Comparison of ENCODE assay signal across 11 cellular contexts in the genomic region with DNA sequence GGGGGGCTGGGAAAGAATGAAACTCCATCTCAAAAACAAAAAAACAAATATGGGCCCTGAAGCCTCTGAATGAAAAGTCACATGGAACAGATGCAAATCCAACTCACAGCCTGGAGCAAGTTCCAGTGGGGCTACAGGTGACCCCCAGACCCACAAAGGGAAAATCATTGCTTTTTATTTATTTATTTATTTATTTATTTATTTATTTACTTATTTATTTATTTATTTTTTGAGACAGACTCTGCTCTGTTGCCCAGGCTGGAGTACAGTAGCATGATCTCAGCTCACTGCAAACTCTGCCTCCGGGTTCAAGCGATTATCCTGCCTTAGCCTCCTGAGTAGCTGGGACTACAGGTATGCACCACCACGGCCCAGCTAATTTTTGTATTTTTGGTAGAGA. TPM values are rescaled to one million over a fixed set of nuclear protein-coding genes. Genes with fewer than 3 reads are reported as not detected.
"Had no signal": no experiment of that assay in that cellular context is flagged by ENCODE, and none has a peak within 500 bp of the region (broad histone marks: within the 10 kb centered on the region; RNA-seq: fewer than 3 reads in every experiment).

No MANE protein-coding gene starts in this region.

- H3K4me2 ChIP-seq: GM23338 had no signal

- ATAC-seq: GM23338, HCT116 had no signal

- H3K4me1 ChIP-seq: HAP-1 had no signal

- H3K36me3 ChIP-seq: HAP-1 had no signal

- H3K4me3 ChIP-seq: GM23248, GM23338, HAP-1 had no signal

- DNase-seq: GM23248, GOT3, H7, H9, HCEC 1CT, HFFc6 had no signal

- FAIRE-seq: H1, H54 had no signal

- H3K9me3 ChIP-seq: HAP-1 had no signal

- H3K27ac ChIP-seq: GM23248 had no signal

RNA-seq across cellular contexts. Expression of a gene that starts 13.3 kb away (rescaled TPM):
- polyA plus RNA-seq: GM23248 had no signal
